24 cellular contexts compared by ENCODE assay signal in genomic region chr13:72163671-72164070, GRCh38.
DNase-seq lines count a peak whose midpoint lies in the region; ATAC-seq lines count a peak whose summit lies in the region.
"Had no signal": no experiment of that assay in that cellular context is flagged by ENCODE, and none has a peak within 500 bp of the region (broad histone marks: within the 10 kb centered on the region; RNA-seq: fewer than 3 reads in every experiment).

No MANE protein-coding gene starts in this region.

- no peak overlapping the region for H2AK5ac ChIP-seq in neuronal stem cell (ENCODE audit: low read depth, low read length)

- H3K79me1 ChIP-seq in neuronal stem cell (ENCODE audit: low read depth, low read length), result no peaks in the 10 kb centered on the region

- H3K36me3 ChIP-seq in neuronal stem cell (replicated peaks in 1 of 2; ENCODE audit: control insufficient read depth in 2 of 2, insufficient read depth in 2 of 2, low read length in 2 of 2), result no peaks in the 10 kb centered on the region
- H3K36me3 ChIP-seq: cardiac muscle cell, pancreas, thyroid gland had no signal

- no peak overlapping the region for H2BK5ac ChIP-seq in neuronal stem cell (ENCODE audit: low read length)

- H3K4me1 ChIP-seq in neuronal stem cell (ENCODE audit: control insufficient read depth in 2 of 2, insufficient read depth in 1 of 2, low read depth in 1 of 2, low read length in 2 of 2), result peaks cover 0 to 2% of the 10 kb centered on the region in 2 donors
- H3K4me1 ChIP-seq: pancreas, thyroid gland had no signal

- no peak for ATAC-seq in GM21447 (IDR thresholded peaks at IDR 0.05; ENCODE audit: unreplicated experiment)
- ATAC-seq in activated CD4-positive, CD25-positive, alpha-beta regulatory T cell treated with anti-CD3 and anti-CD28 coated beads, Interleukin-2, amount 50 U/mL, for 24 hours, result no peak
- ATAC-seq: activated naive CD8-positive, alpha-beta T cell treated with anti-CD3 and anti-CD28 coated beads, Interleukin-2, amount 50 U/mL, for 24 hours; pancreas had no signal

- no peak overlapping the region for H4K8ac ChIP-seq in neuronal stem cell (ENCODE audit: low read depth, low read length)

- no peak overlapping the region for H3K27ac ChIP-seq in neuronal stem cell (replicated peaks; ENCODE audit: low read length)
- H3K27ac ChIP-seq: cardiac muscle cell, pancreas, thyroid gland had no signal

- no peak overlapping the region for H2BK15ac ChIP-seq in neuronal stem cell (ENCODE audit: low read length)

- H2BK120ac ChIP-seq in neuronal stem cell (ENCODE audit: low read depth, low read length), result no peak overlapping the region

- DNase-seq in EH (ENCODE audit: low read depth) (peak; percentile 66), NCI-H2227 treated with DMSO at 0.1 percent for 48 hours (lab: John Stamatoyannopoulos, UW) (peak; percentile 10), cerebellar cortex (ENCODE audit: low spot score) (peak; percentile 5), neuronal stem cell (ENCODE audit: low spot score) (peak; percentile 8), germinal center (ENCODE audit: low spot score) (no peak), HCEC 1CT (no peak)
- DNase-seq: activated CD4-positive, alpha-beta T cell treated with anti-CD3 and anti-CD28 coated beads, Interleukin-2, amount 50 U/mL, for 4 hours; activated CD8-positive, alpha-beta memory T cell treated with anti-CD3 and anti-CD28 coated beads, Interleukin-2, amount 50 U/mL, for 48 hours; activated effector memory CD4-positive, alpha-beta T cell treated with anti-CD3 and anti-CD28 coated beads, Interleukin-2, amount 50 U/mL, for 16 hours; activated naive CD8-positive, alpha-beta T cell treated with anti-CD3 and anti-CD28 coated beads, Interleukin-2, amount 50 U/mL, for 24 hours; dermis blood vessel endothelial cell; hypothalamus; islet precursor cell; naive B cell; NCI-H1105 treated with DMSO at 0.1 percent for 48 hours; NCI-H2081; pancreas; SHP77; stimulated activated CD4-positive, alpha-beta T cell treated with anti-CD3 and anti-CD28 coated beads, Interleukin-2, amount 100 ng/mL, for 24 hours; stimulated activated naive CD4-positive, alpha-beta T cell; thyroid gland had no signal

- no peak overlapping the region for H2AFZ ChIP-seq in neuronal stem cell (ENCODE audit: low read length)

- H3K14ac ChIP-seq in neuronal stem cell (ENCODE audit: low read length), result no peak overlapping the region

- no peak overlapping the region for H2BK12ac ChIP-seq in neuronal stem cell (ENCODE audit: low read length)

- H4K91ac ChIP-seq in neuronal stem cell (ENCODE audit: low read depth, low read length, poor library complexity), result no peak overlapping the region

- no peak overlapping the region for H3K4me2 ChIP-seq in neuronal stem cell (ENCODE audit: insufficient read depth, low read length, poor library complexity, severe bottlenecking)

- WGBS in neuronal stem cell (ENCODE audit: extremely low coverage in 2 of 2, insufficient read length in 2 of 2, insufficient replicate concordance in 1 of 2), 2 donors, result no CpG with 5 or more reads among the region's 4 CpGs

- H3K4me3 ChIP-seq in neuronal stem cell (ENCODE audit: low read length in 2 of 2), result no peak overlapping the region
- H3K4me3 ChIP-seq: cardiac muscle cell, pancreas, thyroid gland had no signal

- H3K23ac ChIP-seq in neuronal stem cell (ENCODE audit: low read depth, low read length, poor library complexity), result no peak overlapping the region

- no peaks in the 10 kb centered on the region for H3K27me3 ChIP-seq in neuronal stem cell (ENCODE audit: control insufficient read depth in 3 of 3, insufficient read depth in 3 of 3, low read depth in 1 of 3, low read length in 3 of 3)
- H3K27me3 ChIP-seq: cardiac muscle cell, pancreas, thyroid gland had no signal

- peaks cover 0 to under 1% of the 10 kb centered on the region in 2 donors for H3K9me3 ChIP-seq in neuronal stem cell (replicated peaks in 1 of 2; ENCODE audit: control insufficient read depth in 2 of 2, insufficient read depth in 1 of 2, low read depth in 1 of 2, low read length in 2 of 2)
- H3K9me3 ChIP-seq: pancreas, thyroid gland had no signal

- H3K4ac ChIP-seq in neuronal stem cell (ENCODE audit: low read length), result no peak overlapping the region

- no peak overlapping the region for H3K18ac ChIP-seq in neuronal stem cell (ENCODE audit: low read length)

- no peak overlapping the region for H3K9ac ChIP-seq in neuronal stem cell (ENCODE audit: low read depth, low read length, poor library complexity)

Comparison
In these comparisons a context has a peak if more than half of its experiments do, and no peak if none do; other contexts are left out.
1. DNase-seq: peak in EH (single experiment), NCI-H2227 treated with DMSO at 0.1 percent for 48 hours (single experiment), cerebellar cortex (single experiment) and neuronal stem cell (single experiment); none in germinal center (single experiment) and HCEC 1CT (single experiment).